ENCODE assay signal across 10 cellular contexts in the genomic region with DNA sequence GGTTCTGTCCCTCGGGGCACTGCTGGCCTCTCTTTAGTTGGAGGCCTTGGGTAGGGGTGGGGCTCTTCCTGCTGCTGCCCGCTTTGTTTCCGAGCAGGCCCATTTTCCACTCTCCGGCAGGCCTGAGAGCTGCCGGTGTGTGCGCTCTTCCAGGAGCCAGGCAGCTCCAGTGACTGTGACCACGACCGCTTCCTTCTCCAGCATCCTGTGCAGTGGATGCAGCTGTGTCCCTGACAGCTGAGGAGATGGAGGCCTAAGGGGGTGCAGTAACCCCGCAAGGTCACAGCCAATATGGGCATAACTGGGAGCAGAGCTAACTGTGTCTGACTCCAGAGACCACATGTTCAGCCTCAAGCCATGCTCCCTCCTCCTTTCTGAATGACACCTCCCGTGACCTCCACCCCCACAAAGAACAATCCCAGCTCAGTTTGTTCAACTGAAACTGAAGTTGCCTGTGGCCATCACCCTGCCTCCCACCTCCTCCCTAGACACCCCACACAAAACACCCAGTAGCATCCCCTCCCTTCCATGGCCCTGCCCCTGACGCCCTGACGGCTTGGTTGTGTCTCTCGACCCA. TPM values are rescaled to one million over a fixed set of nuclear protein-coding genes. Genes with fewer than 3 reads are reported as not detected.
DNase-seq lines count a peak whose midpoint lies in the region; ATAC-seq and TF ChIP-seq lines count a peak whose summit lies in the region.
"Had no signal": no experiment of that assay in that cellular context is flagged by ENCODE, and none has a peak within 500 bp of the region (broad histone marks: within the 10 kb centered on the region; RNA-seq: fewer than 3 reads in every experiment).

No MANE protein-coding gene starts in this region.

- peaks cover 7% of the 10 kb centered on the region for H3K4me1 Mint-ChIP-seq in MCF 10A (ENCODE audit: insufficient read depth, unreplicated experiment)
- peaks cover 65% of the 10 kb centered on the region for H3K4me1 Mint-ChIP-seq in nephron progenitor cell

- H3K27me3 ChIP-seq in mammary epithelial cell (ENCODE audit: insufficient read depth, low read length), result no peaks in the 10 kb centered on the region
- H3K27me3 ChIP-seq in esophagus (ENCODE audit: control insufficient read depth in 1 of 2, insufficient read depth in 2 of 2, low read length in 2 of 2), result no peaks in the 10 kb centered on the region
- H3K27me3 ChIP-seq in uterus, result no peaks in the 10 kb centered on the region

- H3K27ac ChIP-seq in mammary epithelial cell (ENCODE audit: insufficient read depth, low read depth, low read length) (no peak overlapping the region), esophagus (ENCODE audit: low read depth in 2 of 2, low read length in 1 of 2) (peak overlapping the region; percentile 17 to 45), uterus (peak overlapping the region; percentile 64 to 70)
- H3K27ac ChIP-seq: VCaP had no signal

- H3K9ac ChIP-seq in mammary epithelial cell (ENCODE audit: insufficient read depth, low read length), result no peak overlapping the region

- H3K4me3 Mint-ChIP-seq in MCF 10A (ENCODE audit: unreplicated experiment) (no peak overlapping the region), nephron progenitor cell (peak overlapping the region; percentile 28)
- H3K4me3 Mint-ChIP-seq: B cell had no signal

- TF ChIP-seq CTCF in MCF 10A (IDR thresholded peaks at IDR 0.05; ENCODE audit: unreplicated experiment) (no peak), mammary epithelial cell (conservative IDR thresholded peaks at IDR 0.05 in 1 of 2, IDR thresholded peaks at IDR 0.05 in 1 of 2; ENCODE audit: extremely low read depth in 1 of 2, insufficient read depth in 1 of 2, low read depth in 1 of 2, low read length in 2 of 2) (no peak), nephron progenitor cell (IDR thresholded peaks at IDR 0.05) (no peak), uterus (IDR thresholded peaks at IDR 0.05) (no peak)

- intact Hi-C loops in MCF 10A (cut with micrococcal nuclease) (no loop called here), mammary epithelial cell (cut with micrococcal nuclease) (loop anchor here (5.0 kb wide), 1 partner anchor 345 kb away; no protein-coding TSS in a partner anchor), uterus (cut with DNase I; ENCODE audit: low total_unique reads) (loop anchor here (10.0 kb wide), 1 partner anchor 343 kb away; no protein-coding TSS in a partner anchor)

- POLR2A ChIA-PET in MCF 10A (lab: Yijun Ruan, JAX), result interaction anchor here (1.0 to 1.1 kb wide), 2 partner anchors 12 to 21 kb away, joined by 3 to 4 read pairs; no protein-coding TSS in a partner anchor

- H3K9me3 Mint-ChIP-seq in MCF 10A (ENCODE audit: unreplicated experiment) (no peaks in the 10 kb centered on the region), nephron progenitor cell (no peaks in the 10 kb centered on the region)

- no peak for ATAC-seq in activated CD4-positive, CD25-positive, alpha-beta regulatory T cell treated with anti-CD3 and anti-CD28 coated beads, Interleukin-2, amount 50 U/mL, for 24 hours

- H3K36me3 Mint-ChIP-seq in MCF 10A (ENCODE audit: insufficient read depth, unreplicated experiment) (peaks cover 40% of the 10 kb centered on the region), nephron progenitor cell (ENCODE audit: low read depth) (peaks cover 8% of the 10 kb centered on the region)

- no peak overlapping the region for H3K4me2 ChIP-seq in mammary epithelial cell (ENCODE audit: insufficient read depth, low read depth, low read length)

- dilution Hi-C loops in mammary epithelial cell (cut with HindIII; ENCODE audit: low sequenced_read_pairs), result no loop called here

- H3K4me1 ChIP-seq in mammary epithelial cell (ENCODE audit: insufficient read depth, low read length) (no peaks in the 10 kb centered on the region), esophagus (ENCODE audit: control insufficient read depth in 2 of 2, insufficient read depth in 2 of 2, low read length in 1 of 2) (peaks cover 3 to 6% of the 10 kb centered on the region in 2 donors), uterus (no peaks in the 10 kb centered on the region)

- H3K79me2 ChIP-seq in mammary epithelial cell (ENCODE audit: insufficient read depth, low read length), result no peaks in the 10 kb centered on the region

- CTCF ChIA-PET in MCF 10A (lab: Yijun Ruan, JAX) (interaction anchor here (0.5 to 3.7 kb wide), 19 partner anchors 10 to 581 kb away, joined by 3 to 20 read pairs (median 4); no protein-coding TSS in a partner anchor), mammary epithelial cell (lab: Charles Lee; ENCODE audit: low non-redundant PET) (no interaction called here)

- no peak for DNase-seq in MCF 10A (ENCODE audit: unreplicated experiment)
- no peak for DNase-seq in mammary epithelial cell
- no peak for DNase-seq in nephron progenitor cell
- no peak for DNase-seq in uterus
- no peak for DNase-seq in NCI-H82 treated with DMSO at 0.1 percent for 48 hours (lab: John Stamatoyannopoulos, UW; ENCODE audit: unreplicated experiment)
- no peak for DNase-seq in NCI-H510A treated with DMSO at 0.1 percent for 48 hours (lab: John Stamatoyannopoulos, UW)

- H3K9me3 ChIP-seq in mammary epithelial cell (replicated peaks; ENCODE audit: insufficient read depth, low read length) (no peaks in the 10 kb centered on the region), esophagus (ENCODE audit: control insufficient read depth in 2 of 2, insufficient read depth in 1 of 2, low read depth in 1 of 2, low read length in 1 of 2) (no peaks in the 10 kb centered on the region), uterus (no peaks in the 10 kb centered on the region)

- TF ChIP-seq POLR2A in uterus (IDR thresholded peaks at IDR 0.05), result no peak

- H3K27me3 Mint-ChIP-seq in MCF 10A (ENCODE audit: insufficient read depth, unreplicated experiment) (no peaks in the 10 kb centered on the region), nephron progenitor cell (ENCODE audit: low read depth, poor library complexity) (no peaks in the 10 kb centered on the region)
- H3K27me3 Mint-ChIP-seq: B cell had no signal

- WGBS in mammary epithelial cell (ENCODE audit: low coverage, missing lambda C conversion rate), result 70% methylated on average over 13 of the region's 13 CpGs
- WGBS in esophagus, 2 donors, result 66 to 69% methylated on average over 13 of the region's 13 CpGs

- no peaks in the 10 kb centered on the region for H4K20me1 ChIP-seq in mammary epithelial cell (ENCODE audit: insufficient read depth, low read length)

- H2AFZ ChIP-seq in mammary epithelial cell (ENCODE audit: low read depth, low read length), result no peak overlapping the region

- in situ Hi-C loops in mammary epithelial cell (cut with MboI; ENCODE audit: low sequenced_read_pairs in 2 of 2), result no loop called here

- H3K27ac Mint-ChIP-seq in MCF 10A (ENCODE audit: low read depth, unreplicated experiment), result peak overlapping the region; percentile 16
- peak overlapping the region; percentile 89 for H3K27ac Mint-ChIP-seq in nephron progenitor cell
- H3K27ac Mint-ChIP-seq: B cell had no signal

- BruUV-seq in MCF 10A (replicated peaks; lab: Mats Ljungman, UMichigan), result no TSS peak
- no TSS peak for BruUV-seq in mammary epithelial cell (replicated peaks; lab: Mats Ljungman, UMichigan)

- H3K36me3 ChIP-seq in mammary epithelial cell (ENCODE audit: insufficient read depth, low read length) (no peaks in the 10 kb centered on the region), esophagus (ENCODE audit: control insufficient read depth in 2 of 2, insufficient read depth in 2 of 2, low read length in 1 of 2) (peaks cover 20 to 55% of the 10 kb centered on the region in 2 donors), uterus (no peaks in the 10 kb centered on the region)

- H3K4me3 ChIP-seq in mammary epithelial cell (replicated peaks in 1 of 3; ENCODE audit: insufficient read depth in 1 of 3, low read depth in 2 of 3, low read length in 3 of 3) (no peak overlapping the region), esophagus (ENCODE audit: low read depth in 1 of 2, low read length in 2 of 2) (no peak overlapping the region), uterus (no peak overlapping the region)

RNA-seq across cellular contexts. Expression of a gene that starts 28.0 kb away (rescaled TPM):
- 5.5 and 8.6 TPM in 2 replicates for total RNA-seq in MCF 10A (2022)
- total RNA-seq in mammary epithelial cell, result 1 to 10 TPM; 4.2 to 6.9 TPM
- 5.6 TPM for polyA plus RNA-seq in mammary epithelial cell
- polyA minus RNA-seq in mammary epithelial cell, result 6.2 TPM
- 1 to 10 TPM; 2.6 to 3.6 TPM for polyA plus RNA-seq in esophagus
- 1 to 10 TPM; 2.4 to 9.2 (median 3.5) TPM for total RNA-seq in uterus

RNA-seq across cellular contexts. Expression of a gene that starts 48.9 kb away (rescaled TPM):
- total RNA-seq in MCF 10A (2022) (40.0 and 48.6 TPM in 2 replicates), mammary epithelial cell (100 to 1,000 TPM in 1 of 2 donors, 10 to 100 TPM in 1; 57.3 to 136 TPM), uterus (100 to 1,000 TPM in 2 of 4 donors, 10 to 100 TPM in 2; 37.6 to 118 (median 88.0) TPM)
- polyA plus RNA-seq in mammary epithelial cell (75.0 TPM), esophagus (10 to 100 TPM; 21.0 to 30.3 TPM)
- 115 TPM for polyA minus RNA-seq in mammary epithelial cell
